13 cellular contexts compared by ENCODE assay signal in genomic region chr14:56340921-56341320, GRCh38.
A peak's percentile ranks its signal among the peaks of the same experiment; 100 is the strongest.
DNase-seq lines count a peak whose midpoint lies in the region; ATAC-seq and TF ChIP-seq lines count a peak whose summit lies in the region.
"Had no signal": no experiment of that assay in that cellular context is flagged by ENCODE, and none has a peak within 500 bp of the region (broad histone marks: within the 10 kb centered on the region; RNA-seq: fewer than 3 reads in every experiment).

No MANE protein-coding gene starts in this region.

- H3K4me3 Mint-ChIP-seq in glutamatergic neuron (ENCODE audit: unreplicated experiment): no peak overlapping the region
- H3K4me3 Mint-ChIP-seq: CD4-positive, CD25-positive, alpha-beta regulatory T cell had no signal

- H3K9me3 ChIP-seq in GM23248 (ENCODE audit: low read depth): no peaks in the 10 kb centered on the region
- H3K9me3 ChIP-seq in thoracic aorta: no peaks in the 10 kb centered on the region
- H3K9me3 ChIP-seq: A549 had no signal

- peak overlapping the region; percentile 65 for H3K27ac Mint-ChIP-seq in glutamatergic neuron (ENCODE audit: unreplicated experiment)

- in situ Hi-C loops in GM23248 (cut with MboI): loop anchor here (10.0 kb wide), 1 partner anchor 616 kb away; no protein-coding TSS in a partner anchor

- H3K9me3 Mint-ChIP-seq in glutamatergic neuron (ENCODE audit: unreplicated experiment): peaks cover 4% of the 10 kb centered on the region

- H3K4me2 ChIP-seq in GM23248 (ENCODE audit: unreplicated experiment): no peak overlapping the region

- H3K4me3 ChIP-seq in GM23248 (no peak overlapping the region), thoracic aorta (no peak overlapping the region)
- H3K4me3 ChIP-seq: A549 had no signal

- WGBS in GM23248 (ENCODE audit: low coverage in 1 of 2, low lambda C conversion rate in 2 of 2, missing lambda C conversion rate in 2 of 2), 2 experiments: 93 to 100% methylated on average over 1 of the region's 1 CpG

- H3K9ac ChIP-seq in GM23248: no peak overlapping the region

- peaks cover 17% of the 10 kb centered on the region for H3K4me1 ChIP-seq in GM23248 (ENCODE audit: insufficient read depth)
- H3K4me1 ChIP-seq in thoracic aorta (ENCODE audit: control insufficient read depth in 1 of 2, low read depth in 2 of 2): peaks cover 33 to 43% of the 10 kb centered on the region in 2 donors

- 0 out of 2 replicates have a peak, but pooled peaks cover 3% of the 10 kb centered on the region for H3F3A ChIP-seq in GM23248 (ENCODE audit: insufficient read depth)

- 0 out of 2 replicates have a peak overlapping the region, but pooled peaks have one; percentile 84 for H2AFZ ChIP-seq in GM23248

- H3K27ac ChIP-seq in GM23248: no peak overlapping the region
- H3K27ac ChIP-seq in thoracic aorta: peak overlapping the region; percentile 51 to 87

- no peak for TF ChIP-seq CTCF in glutamatergic neuron (IDR thresholded peaks at IDR 0.05; ENCODE audit: partially characterized antibody, unreplicated experiment)
- no peak for TF ChIP-seq CTCF in thoracic aorta (IDR thresholded peaks at IDR 0.05)

- no peak for DNase-seq in GM23248
- peak; percentile 32 for DNase-seq in SHP77 treated with DMSO at 0.1 percent for 48 hours (lab: John Stamatoyannopoulos, UW)
- DNase-seq in glutamatergic neuron: no peak
- no peak for DNase-seq in thoracic aorta (ENCODE audit: low spot score)
- DNase-seq: CD4-positive, CD25-positive, alpha-beta regulatory T cell; NCI-H1930; NCI-H2171; NCI-H446 treated with DMSO at 0.1 percent for 48 hours; NCI-H774 had no signal

- no peaks in the 10 kb centered on the region for H3K36me3 ChIP-seq in GM23248 (ENCODE audit: low read depth)
- no peaks in the 10 kb centered on the region for H3K36me3 ChIP-seq in thoracic aorta

- H4K20me1 ChIP-seq in GM23248 (ENCODE audit: insufficient read depth): no peaks in the 10 kb centered on the region

- peaks cover 30% of the 10 kb centered on the region for H3K4me1 Mint-ChIP-seq in glutamatergic neuron (ENCODE audit: low read depth, unreplicated experiment)

- no peaks in the 10 kb centered on the region for H3K27me3 ChIP-seq in GM23248 (replicated peaks; ENCODE audit: insufficient read depth)
- no peaks in the 10 kb centered on the region for H3K27me3 ChIP-seq in thoracic aorta (replicated peaks; ENCODE audit: insufficient read depth)

- no peaks in the 10 kb centered on the region for H3K36me3 Mint-ChIP-seq in glutamatergic neuron (ENCODE audit: unreplicated experiment)
- H3K36me3 Mint-ChIP-seq: CD4-positive, CD25-positive, alpha-beta regulatory T cell had no signal

- ATAC-seq in thoracic aorta (ENCODE audit: insufficient number of reproducible peaks, low FRiP score, low read depth) (no peak), GM18858 (IDR thresholded peaks at IDR 0.05; ENCODE audit: unreplicated experiment) (no peak), HG02870 (IDR thresholded peaks at IDR 0.05; ENCODE audit: unreplicated experiment) (no peak), GM19328 (IDR thresholded peaks at IDR 0.05; ENCODE audit: unreplicated experiment) (no peak)

- H3K27me3 Mint-ChIP-seq in glutamatergic neuron (ENCODE audit: unreplicated experiment): peaks cover 6% of the 10 kb centered on the region

- no peaks in the 10 kb centered on the region for H3K9me2 ChIP-seq in GM23248 (ENCODE audit: insufficient read depth)

- no peaks in the 10 kb centered on the region for H3K79me2 ChIP-seq in GM23248 (ENCODE audit: insufficient read depth)
